In genomic region chr3:39407259-39407629, GRCh38 we compare ENCODE assay signal across 8 cellular contexts. TPM values are rescaled to one million over a fixed set of nuclear protein-coding genes. Genes with fewer than 3 reads are reported as not detected.
DNase-seq lines count a peak whose midpoint lies in the region; ATAC-seq, FAIRE-seq and TF ChIP-seq lines count a peak whose summit lies in the region.

No MANE protein-coding gene starts in this region.

- FAIRE-seq in H54 (lab: Jason Lieb, UNC), result no peak

- TF ChIP-seq POLR2A in H54 (IDR thresholded peaks at IDR 0.05; ENCODE audit: low read depth, low read length), result no peak

- H3K27me3 Mint-ChIP-seq in naive B cell, result no peaks in the 10 kb centered on the region

- no peak for TF ChIP-seq CTCF in AG10803 (conservative IDR thresholded peaks at IDR 0.05; ENCODE audit: low read length)
- no peak for TF ChIP-seq CTCF in LNCaP clone FGC (IDR thresholded peaks at IDR 0.05; ENCODE audit: control insufficient read depth, extremely low read depth, insufficient read depth)
- TF ChIP-seq CTCF in coronary artery (IDR thresholded peaks at IDR 0.05), result no peak

- H3K27ac ChIP-seq in coronary artery, result peak overlapping the region; percentile 35 to 88

- H3K4me1 Mint-ChIP-seq in naive B cell, result peaks cover 30 to 44% (median 42%) of the 10 kb centered on the region in 3 donors

- H3K27ac Mint-ChIP-seq in naive B cell, result peak overlapping the region; percentile 71 to 99 (median 94)

- DNase-seq in AG10803 (ENCODE audit: low read depth), result peak; percentile 17
- DNase-seq in LNCaP clone FGC (ENCODE audit: low read depth), result no peak
- no peak for DNase-seq in coronary artery (ENCODE audit: low spot score)
- no peak for DNase-seq in naive B cell
- DNase-seq in A172 (ENCODE audit: low spot score), result no peak
- no peak for DNase-seq in KBM-7
- DNase-seq in ACHN, result no peak
- no peak for DNase-seq in H54 (ENCODE audit: insufficient read length, low spot score)

- no peak for ATAC-seq in naive B cell (ENCODE audit: low read depth in 2 of 2)

- H3K4me3 ChIP-seq in AG10803 (ENCODE audit: low read length) (peak overlapping the region; percentile 74), LNCaP clone FGC (ENCODE audit: low read depth, low read length) (peak overlapping the region; percentile 94), coronary artery (peak overlapping the region; percentile 91)

- in situ Hi-C loops in KBM-7 (cut with MboI; ENCODE audit: low pct_unique_long_range_greater_than_20kb, low sequenced_read_pairs), result no loop called here
- in situ Hi-C loops in ACHN (cut with HindIII; ENCODE audit: low pct_ligation_motif_present, low pct_unique_long_range_greater_than_20kb, low sequenced_read_pairs), result no loop called here

- peak overlapping the region; percentile 86 to 99 (median 94) for H3K4me3 Mint-ChIP-seq in naive B cell

- H3K9me3 Mint-ChIP-seq in naive B cell, result no peaks in the 10 kb centered on the region

- peaks cover 16 to 20% of the 10 kb centered on the region in 2 donors for H3K36me3 Mint-ChIP-seq in naive B cell

RNA-seq across cellular contexts. Expression of gene RPSA, which starts 0.7 kb away (rescaled TPM):
- polyA plus RNA-seq in naive B cell (ENCODE audit: low read depth in 6 of 6), result 1,000 to 10,000 TPM; 1,144 to 1,512 (median 1,204) TPM
- total RNA-seq in A172 (2014; rRNA removed; shearing (Covaris generic)), result 1,184 and 1,533 TPM in 2 replicates

RNA-seq across cellular contexts. Expression of gene SLC25A38, which starts 24.1 kb away (rescaled TPM):
- polyA plus RNA-seq in naive B cell (ENCODE audit: low read depth in 6 of 6), result 10 to 100 TPM; 44.4 to 70.4 (median 56.5) TPM
- total RNA-seq in A172 (2014; rRNA removed; shearing (Covaris generic)), result 15.6 and 30.3 TPM in 2 replicates
